Comparison of ENCODE assay signal across 23 cellular contexts in genomic region chr11:76655466-76656086, GRCh38. TPM values are rescaled to one million over a fixed set of nuclear protein-coding genes. Genes with fewer than 3 reads are reported as not detected.
DNase-seq lines count a peak whose midpoint lies in the region; ATAC-seq and TF ChIP-seq lines count a peak whose summit lies in the region.
"Had no signal": no experiment of that assay in that cellular context is flagged by ENCODE, and none has a peak within 500 bp of the region (broad histone marks: within the 10 kb centered on the region; RNA-seq: fewer than 3 reads in every experiment).

No MANE protein-coding gene starts in this region.

- intact Hi-C loops in tibial artery (cut with DNase I; ENCODE audit: low total_unique reads), result loop anchor here (5.0 kb wide), 1 partner anchor 33 kb away; no protein-coding TSS in a partner anchor

- peaks cover 11% of the 10 kb centered on the region for H3K27me3 Mint-ChIP-seq in activated T-cell treated with anti-CD3 and anti-CD28 coated beads, Interleukin-2, amount 50 U/mL, for 4 hours (ENCODE audit: low read depth)
- H3K27me3 Mint-ChIP-seq: CD4-positive, CD25-positive, alpha-beta regulatory T cell had no signal

- TF ChIP-seq CTCF in fibroblast of lung (conservative IDR thresholded peaks at IDR 0.05 in 1 of 2, IDR thresholded peaks at IDR 0.05 in 1 of 2; ENCODE audit: low read depth in 1 of 2, low read length in 2 of 2), result no peak
- TF ChIP-seq CTCF in tibial artery (IDR thresholded peaks at IDR 0.05), result no peak

- H3K9me3 ChIP-seq in fibroblast of lung (ENCODE audit: control insufficient read depth, insufficient read depth, low read depth, low read length) (no peaks in the 10 kb centered on the region), muscle layer of colon (ENCODE audit: low read length) (no peaks in the 10 kb centered on the region), tibial artery (no peaks in the 10 kb centered on the region)
- H3K9me3 ChIP-seq: adrenal gland, HAP-1, left lung had no signal

- H3K36me3 ChIP-seq in fibroblast of lung (ENCODE audit: control insufficient read depth, insufficient read depth, low read length) (peaks cover 11% of the 10 kb centered on the region), muscle layer of colon (ENCODE audit: insufficient read depth, low read length) (no peaks in the 10 kb centered on the region), tibial artery (peaks cover 16 to 29% (median 18%) of the 10 kb centered on the region in 3 donors)
- H3K36me3 ChIP-seq: HAP-1 had no signal

- H3K4me1 ChIP-seq in fibroblast of lung (ENCODE audit: control insufficient read depth, extremely low read depth, insufficient read depth, low read length) (peaks cover 35% of the 10 kb centered on the region), muscle layer of colon (ENCODE audit: insufficient read depth, low read length) (peaks cover 44% of the 10 kb centered on the region), tibial artery (peaks cover 4 to 78% (median 64%) of the 10 kb centered on the region in 4 donors)
- H3K4me1 ChIP-seq: HAP-1 had no signal

- no peaks in the 10 kb centered on the region for H4K20me1 ChIP-seq in fibroblast of lung (ENCODE audit: control insufficient read depth, extremely low read depth, insufficient read depth, low read length)

- no peaks in the 10 kb centered on the region for H3K79me2 ChIP-seq in fibroblast of lung (ENCODE audit: control insufficient read depth, insufficient read depth, low read length)

- H3K4me2 ChIP-seq in fibroblast of lung (ENCODE audit: extremely low read depth, insufficient read depth, low read length), result no peak overlapping the region

- H2AFZ ChIP-seq in fibroblast of lung (ENCODE audit: low read length), result no peak overlapping the region

- no peak overlapping the region for H3K4me3 Mint-ChIP-seq in activated T-cell treated with anti-CD3 and anti-CD28 coated beads, Interleukin-2, amount 50 U/mL, for 4 hours
- H3K4me3 Mint-ChIP-seq: CD4-positive, CD25-positive, alpha-beta regulatory T cell; neural crest cell; T-helper 2 cell treated with Interferon-gamma antibody and Interleukin-4, amounts not matched to agents 5 μg/mL and 100 μg/mL, for 36 hours had no signal

- H3K9ac ChIP-seq in fibroblast of lung (ENCODE audit: insufficient read depth, low read length) (no peak overlapping the region), muscle layer of colon (ENCODE audit: low read length) (no peak overlapping the region)

- DNase-seq in activated CD8-positive, alpha-beta memory T cell treated with anti-CD3 and anti-CD28 coated beads, Interleukin-2, amount 50 U/mL, for 48 hours, result peak; percentile 45
- DNase-seq in activated CD8-positive, alpha-beta memory T cell treated with anti-CD3 and anti-CD28 coated beads for 24 hours, result no peak
- DNase-seq in fibroblast of lung (ENCODE audit: low read depth in 2 of 2) (no peak), tibial artery (peak in 1 of 2 donors; percentile 68), ecto neural progenitor cell (ENCODE audit: low spot score) (no peak)
- DNase-seq in activated T-cell treated with anti-CD3 and anti-CD28 coated beads, Interleukin-2, amount 50 U/mL, for 4 hours, result no peak
- DNase-seq: 8988T; activated CD4-positive, alpha-beta T cell treated with anti-CD3 and anti-CD28 coated beads for 4 hours; activated T-cell treated with anti-CD3 and anti-CD28 coated beads, Interleukin-2, amount 50 U/mL, for 1 hour; CD4-positive, CD25-positive, alpha-beta regulatory T cell; hypothalamus; NCI-H1105; NCI-H226; SHP77 treated with DMSO at 0.1 percent for 48 hours; stimulated activated naive CD4-positive, alpha-beta T cell treated with Interleukin-2 at 50 U/mL for 16 hours had no signal

- ATAC-seq in HG02981 (IDR thresholded peaks at IDR 0.05; ENCODE audit: unreplicated experiment), result no peak
- ATAC-seq in activated T-cell treated with anti-CD3 and anti-CD28 coated beads, Interleukin-2, amount 50 U/mL, for 4 hours, result no peak
- ATAC-seq: esophagus mucosa had no signal

- peaks cover 2% of the 10 kb centered on the region for H3K4me1 Mint-ChIP-seq in activated T-cell treated with anti-CD3 and anti-CD28 coated beads, Interleukin-2, amount 50 U/mL, for 4 hours (ENCODE audit: low read depth)

- H3K27me3 ChIP-seq in fibroblast of lung (ENCODE audit: control insufficient read depth, insufficient read depth, low read length) (no peaks in the 10 kb centered on the region), muscle layer of colon (ENCODE audit: control insufficient read depth in 1 of 2, insufficient read depth in 2 of 2, low read length in 2 of 2) (no peaks in the 10 kb centered on the region), tibial artery (no peaks in the 10 kb centered on the region)
- H3K27me3 ChIP-seq: adrenal gland, left lung had no signal

- H3K27ac ChIP-seq in fibroblast of lung (ENCODE audit: insufficient read depth, low read length), result peak overlapping the region; percentile 50
- H3K27ac ChIP-seq in muscle layer of colon (ENCODE audit: low read depth, low read length), result peak overlapping the region; percentile 30
- H3K27ac ChIP-seq in tibial artery, result peak overlapping the region; percentile 80 to 91

- no peak overlapping the region for H3K4me3 ChIP-seq in fibroblast of lung (replicated peaks in 1 of 4; ENCODE audit: control extremely low read depth in 1 of 4, insufficient read depth in 1 of 4, low read depth in 3 of 4, low read length in 4 of 4)
- H3K4me3 ChIP-seq in muscle layer of colon (ENCODE audit: low read depth in 1 of 2, low read length in 2 of 2), result no peak overlapping the region
- H3K4me3 ChIP-seq in tibial artery, result no peak overlapping the region
- H3K4me3 ChIP-seq: adrenal gland, HAP-1, left lung had no signal

- H3K36me3 Mint-ChIP-seq in activated T-cell treated with anti-CD3 and anti-CD28 coated beads, Interleukin-2, amount 50 U/mL, for 4 hours (ENCODE audit: insufficient read depth), result no peaks in the 10 kb centered on the region
- H3K36me3 Mint-ChIP-seq: CD4-positive, CD25-positive, alpha-beta regulatory T cell had no signal

- H3K9me3 Mint-ChIP-seq in activated T-cell treated with anti-CD3 and anti-CD28 coated beads, Interleukin-2, amount 50 U/mL, for 4 hours, result no peaks in the 10 kb centered on the region
- H3K9me3 Mint-ChIP-seq: CD4-positive, CD25-positive, alpha-beta regulatory T cell; neural crest cell; T-helper 2 cell treated with Interferon-gamma antibody and Interleukin-4, amounts not matched to agents 5 μg/mL and 100 μg/mL, for 36 hours had no signal

RNA-seq across cellular contexts. Expression of gene LRRC32, which starts 15.0 kb away (rescaled TPM):
- 15.4 and 19.2 TPM in 2 replicates for total RNA-seq in fibroblast of lung
- 18.9 and 103 TPM in 2 replicates for polyA plus RNA-seq in fibroblast of lung
- 39.6 and 236 TPM in 2 replicates for polyA plus RNA-seq in fibroblast of lung (2012)
- 79.7 and 528 TPM in 2 replicates for polyA minus RNA-seq in fibroblast of lung (ENCODE audit: low replicate concordance)
- total RNA-seq in activated T-cell treated with anti-CD3 and anti-CD28 coated beads, Interleukin-2, amount 50 U/mL, for 4 hours, result 1 to 10 TPM; 4.6 to 5.8 (median 4.6) TPM

Comparison
In these comparisons a context has a peak if more than half of its experiments do, and no peak if none do; other contexts are left out.
1. H3K27ac ChIP-seq: peak in every context shown above with its lines; median percentile 86 in tibial artery; 50 in fibroblast of lung; 30 in muscle layer of colon.